ENCODE assay signal across 2 cellular contexts in genomic region chr4:74481891-74482609, GRCh38.
A peak's percentile ranks its signal among the peaks of the same experiment; 100 is the strongest.
TF ChIP-seq lines count a peak whose summit lies in the region.

No MANE protein-coding gene starts in this region.

TF ChIP-seq in HepG2, 621 proteins besides CTCF, POLR2A, EP300 and RAD21:
- TF ChIP-seq CEBPB (IDR thresholded peaks at IDR 0.05; ENCODE audit: borderline replicate concordance, low read depth, low read length) (peak; percentile 85; the same call in 1 of the 2 replicates), ZNF766 (CRISPR knock-in tag; IDR thresholded peaks at IDR 0.05; ENCODE audit: borderline replicate concordance) (no peak)
TF ChIP-seq in HepG2: peak in this region for 1.

TF ChIP-seq in H1, 55 proteins besides CTCF, POLR2A, EP300 and RAD21:
- TF ChIP-seq POU5F1 (IDR thresholded peaks at IDR 0.05; ENCODE audit: low read depth, low read length) (no peak), CEBPB (IDR thresholded peaks at IDR 0.05; ENCODE audit: low read depth, low read length) (peak; percentile 54; the same call in 1 of the 2 replicates), JUN (IDR thresholded peaks at IDR 0.05; ENCODE audit: low read depth, low read length) (no peak)
